In genomic region chr11:76177250-76177686, GRCh38 we compare ENCODE assay signal across 9 cellular contexts. TPM values are rescaled to one million over a fixed set of nuclear protein-coding genes. Genes with fewer than 3 reads are reported as not detected.
"Had no signal": no experiment of that assay in that cellular context is flagged by ENCODE, and none has a peak within 500 bp of the region (broad histone marks: within the 10 kb centered on the region; RNA-seq: fewer than 3 reads in every experiment).

No MANE protein-coding gene starts in this region.

- H2AFZ ChIP-seq: GM23248 had no signal

- H3K27ac ChIP-seq: GM23248 had no signal

- DNase-seq: GM23248, GOT3, HFFc6, KG1 had no signal

- H3K9me3 ChIP-seq: HAP-1 had no signal

- ATAC-seq: HCT116 had no signal

- FAIRE-seq: HTR-8/SVneo, K562 had no signal

- H3K9ac ChIP-seq: GM23248 had no signal

- H3K4me3 ChIP-seq: GM23248, HAP-1, K562 had no signal

- H3K4me1 ChIP-seq: HAP-1 had no signal

- H3K36me3 ChIP-seq: HAP-1 had no signal

RNA-seq across cellular contexts. Expression of gene WNT11, which starts 29.0 kb away (rescaled TPM):
- total RNA-seq: GM23248, H4, HFFc6 had no signal
- polyA plus RNA-seq: GM23248 had no signal
